10 cellular contexts compared by ENCODE assay signal in genomic region chr4:121650741-121651140, GRCh38.
"Had no signal": no experiment of that assay in that cellular context is flagged by ENCODE, and none has a peak within 500 bp of the region (broad histone marks: within the 10 kb centered on the region; RNA-seq: fewer than 3 reads in every experiment).

No MANE protein-coding gene starts in this region.

- H3K27ac ChIP-seq: GM23248, HL-60, KMS-11 had no signal

- H3K36me3 ChIP-seq: HAP-1 had no signal

- H3K4me3 ChIP-seq: GM23248, HAP-1 had no signal

- H3K9me3 ChIP-seq: HAP-1 had no signal

- DNase-seq: GM23248, GOT3, H7, HFFc6, KBM-7 had no signal

- ATAC-seq: HCT116, HepG2 had no signal
